In genomic region chr6:39786636-39787035, GRCh38 we compare ENCODE assay signal across 6 cellular contexts. TPM values are rescaled to one million over a fixed set of nuclear protein-coding genes. Genes with fewer than 3 reads are reported as not detected.
"Had no signal": no experiment of that assay in that cellular context is flagged by ENCODE, and none has a peak within 500 bp of the region (broad histone marks: within the 10 kb centered on the region; RNA-seq: fewer than 3 reads in every experiment).

No MANE protein-coding gene starts in this region.

- H3K4me3 ChIP-seq: GM23338, K562 had no signal

- DNase-seq: H9, HCEC 1CT, IMR-90 had no signal

- H3K4me2 ChIP-seq: GM23338 had no signal

- H2AFZ ChIP-seq: GM23338 had no signal

RNA-seq across cellular contexts. Expression of gene DAAM2, which starts 5.5 kb away (rescaled TPM):
- total RNA-seq: HT-29 had no signal
